7 cellular contexts compared by ENCODE assay signal in the genomic region with DNA sequence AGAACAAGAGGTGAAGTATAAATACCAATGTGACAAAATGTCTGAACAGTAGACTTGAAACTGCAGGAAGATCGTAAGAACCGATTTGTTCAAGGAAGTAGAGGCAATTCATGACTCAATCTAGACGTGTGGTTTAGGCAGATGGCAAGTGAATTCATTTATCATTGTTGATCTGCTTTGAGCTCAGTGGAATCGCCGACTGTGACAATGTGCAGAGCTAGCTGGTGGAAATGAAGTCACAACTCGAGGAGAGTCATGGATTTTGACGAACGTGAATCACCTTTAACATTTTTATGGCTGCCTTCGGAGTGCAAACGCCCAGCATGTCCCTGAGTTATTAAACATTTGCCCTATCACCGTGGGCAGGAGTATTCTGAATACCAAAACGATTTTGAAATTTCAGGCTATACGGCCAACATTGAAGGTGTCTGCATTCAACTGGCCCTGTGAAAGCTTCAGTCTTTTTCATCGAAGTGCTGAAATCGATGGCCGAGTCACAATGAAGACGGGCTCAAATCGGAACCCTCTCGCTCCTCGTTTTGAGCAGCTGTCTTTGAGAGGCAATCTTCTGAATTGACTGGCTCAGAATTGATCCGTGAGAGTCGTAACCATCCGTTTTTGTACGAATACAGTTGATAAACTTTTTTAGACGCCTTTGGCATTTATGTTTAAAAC. TPM values are rescaled to one million over a fixed set of nuclear protein-coding genes. Genes with fewer than 3 reads are reported as not detected.
DNase-seq lines count a peak whose midpoint lies in the region; ATAC-seq and TF ChIP-seq lines count a peak whose summit lies in the region.

No MANE protein-coding gene starts in this region.

- H3K9me3 Mint-ChIP-seq in activated naive CD4-positive, alpha-beta T cell treated with anti-CD3 and anti-CD28 coated beads, Interleukin-2, amount 50 U/mL, for 72 hours: peaks cover 0 to 7% of the 10 kb centered on the region in 2 donors

- peak overlapping the region; percentile 89 for H3K27ac ChIP-seq in RWPE1

- no peak for TF ChIP-seq CTCF in RWPE1 (conservative IDR thresholded peaks at IDR 0.05; ENCODE audit: low read depth)
- TF ChIP-seq CTCF in retinal pigment epithelial cell (conservative IDR thresholded peaks at IDR 0.05; ENCODE audit: low read depth, low read length): no peak

- DNase-seq in RWPE1 (ENCODE audit: low spot score) (no peak), left cardiac atrium (no peak), retinal pigment epithelial cell (ENCODE audit: low read depth) (no peak), posterior vena cava (ENCODE audit: low spot score) (no peak)
- DNase-seq in activated naive CD4-positive, alpha-beta T cell treated with anti-CD3 and anti-CD28 coated beads, Interleukin-2, amount 50 U/mL, for 72 hours (ENCODE audit: low spot score in 2 of 2): peak; percentile 48 to 59

- POLR2A ChIA-PET in RWPE1 (lab: Yijun Ruan, JAX; ENCODE audit: low non-redundant PET): no interaction called here

- peaks cover 34 to 47% of the 10 kb centered on the region in 2 donors for H3K36me3 Mint-ChIP-seq in activated naive CD4-positive, alpha-beta T cell treated with anti-CD3 and anti-CD28 coated beads, Interleukin-2, amount 50 U/mL, for 72 hours

- ATAC-seq in GM18873 (IDR thresholded peaks at IDR 0.05; ENCODE audit: low FRiP score, unreplicated experiment): peak; percentile 19
- ATAC-seq in HG03135 (IDR thresholded peaks at IDR 0.05; ENCODE audit: unreplicated experiment): peak; percentile 19
- peak; percentile 76 to 84 for ATAC-seq in activated naive CD4-positive, alpha-beta T cell treated with anti-CD3 and anti-CD28 coated beads, Interleukin-2, amount 50 U/mL, for 72 hours
- ATAC-seq in left cardiac atrium: peak; percentile 1 to 15

- intact Hi-C loops in left cardiac atrium (cut with DNase I) (no loop called here), posterior vena cava (cut with DNase I) (no loop called here)

- CTCF ChIA-PET in RWPE1 (lab: Yijun Ruan, JAX): no interaction called here

- H3K4me3 ChIP-seq in retinal pigment epithelial cell (ENCODE audit: low read length): peak overlapping the region; percentile 95

- H3K27ac Mint-ChIP-seq in activated naive CD4-positive, alpha-beta T cell treated with anti-CD3 and anti-CD28 coated beads, Interleukin-2, amount 50 U/mL, for 72 hours: peak overlapping the region; percentile 98 to 100

RNA-seq across cellular contexts. Expression of a gene that starts 0.7 kb away (rescaled TPM):
- 100 to 1,000 TPM; 362 to 427 TPM for total RNA-seq in activated naive CD4-positive, alpha-beta T cell treated with anti-CD3 and anti-CD28 coated beads, Interleukin-2, amount 50 U/mL, for 72 hours
- total RNA-seq in left cardiac atrium: 10 to 100 TPM; 64.7 to 68.8 TPM
- total RNA-seq in posterior vena cava: 100 to 1,000 TPM in 1 of 2 donors, 10 to 100 TPM in 1; 93.0 to 104 TPM

RNA-seq across cellular contexts. Expression of a gene that starts 46.0 kb away (rescaled TPM):
- 1 to 10 TPM; 4.1 to 6.0 TPM for total RNA-seq in activated naive CD4-positive, alpha-beta T cell treated with anti-CD3 and anti-CD28 coated beads, Interleukin-2, amount 50 U/mL, for 72 hours
- 1 to 10 TPM; 1.2 to 1.3 TPM for total RNA-seq in left cardiac atrium
- total RNA-seq in posterior vena cava: 1 to 10 TPM; 1.3 to 1.8 TPM

Comparison
In these comparisons a context has a peak if more than half of its experiments do, and no peak if none do; other contexts are left out.
1. ATAC-seq: peak in every context shown above with its lines; median percentile 80 in activated naive CD4-positive, alpha-beta T cell treated with anti-CD3 and anti-CD28 coated beads, Interleukin-2, amount 50 U/mL, for 72 hours; 19 in GM18873; 19 in HG03135; 8 in left cardiac atrium.
2. DNase-seq: peak in activated naive CD4-positive, alpha-beta T cell treated with anti-CD3 and anti-CD28 coated beads, Interleukin-2, amount 50 U/mL, for 72 hours (2 of 2); none in RWPE1 (single experiment), left cardiac atrium (single experiment), retinal pigment epithelial cell (single experiment) and posterior vena cava (single experiment).